17 cellular contexts compared by ENCODE assay signal in the genomic region with DNA sequence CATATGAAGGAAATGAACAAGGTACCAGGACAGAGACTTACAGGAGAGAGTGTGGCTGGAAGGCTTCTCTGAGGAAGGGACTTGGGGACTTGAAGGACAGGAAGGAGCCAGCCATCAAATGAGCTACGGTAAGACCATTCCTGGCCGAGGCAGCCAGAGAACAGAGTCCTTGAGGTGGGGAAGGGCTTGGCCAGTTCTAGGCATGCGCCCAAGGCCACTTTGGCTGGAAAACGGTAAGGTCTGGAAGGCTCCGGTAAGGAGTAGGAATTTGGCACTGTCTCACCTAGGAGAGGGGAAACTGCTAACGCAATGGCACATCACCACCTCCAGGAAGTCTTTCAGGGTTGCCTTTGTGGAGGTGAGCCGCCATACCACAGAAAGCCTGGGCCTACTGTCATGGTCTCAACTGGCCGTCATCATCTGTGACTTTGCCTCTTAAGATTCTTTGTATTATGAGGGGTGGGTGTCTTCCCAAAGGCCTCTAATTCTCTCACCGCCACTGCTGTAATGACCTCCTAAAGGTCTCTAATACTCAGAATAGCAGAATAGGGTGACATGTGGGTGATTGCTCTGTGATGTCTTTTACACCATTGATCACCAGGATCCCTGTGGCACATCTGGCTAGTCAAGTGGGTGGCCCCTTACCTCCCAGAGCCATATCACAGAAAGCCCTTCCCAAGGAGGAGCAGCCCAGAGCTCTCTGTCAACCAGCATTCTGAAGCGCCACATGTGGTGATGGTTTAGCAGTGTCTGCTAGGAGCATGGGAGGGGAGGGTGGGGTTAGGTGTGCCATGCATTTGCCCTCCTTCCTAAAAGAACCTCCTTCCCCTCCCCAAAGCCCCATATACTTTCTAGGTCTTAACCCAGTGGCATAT.
"Had no signal": no experiment of that assay in that cellular context is flagged by ENCODE, and none has a peak within 500 bp of the region (broad histone marks: within the 10 kb centered on the region; RNA-seq: fewer than 3 reads in every experiment).

No MANE protein-coding gene starts in this region.

- DNase-seq: activated CD4-positive, alpha-beta T cell treated with anti-CD3 and anti-CD28 coated beads for 1 hour; activated naive CD4-positive, alpha-beta T cell treated with anti-CD3 and anti-CD28 coated beads, Interleukin-2, amount 50 U/mL, for 16 hours; esophagus squamous epithelium; hippocampal formation; left ventricle myocardium superior; nephron progenitor cell; occipital lobe; SW 1271; thyroid gland had no signal

- H3K9me3 Mint-ChIP-seq: activated T-helper 1 cell treated with anti-CD3 and anti-CD28 coated beads, Interleukin-12 subunit alpha, Interleukin-12 subunit beta, Interleukin-2, Interleukin-4 antibody, amounts not matched to agents 30 ng/mL and 10 ng/mL and 1 ng/mL, durations not matched to agents 14 hours and 24 hours and 36 hours; brain; central memory CD8-positive, alpha-beta T cell; memory B cell; nephron progenitor cell had no signal

- H3K27ac ChIP-seq: coronary artery, esophagus squamous epithelium, prostate gland, SJSA1, thyroid gland had no signal

- H3K4me1 ChIP-seq: prostate gland, thyroid gland had no signal

- H3K27me3 ChIP-seq: SJSA1, thyroid gland had no signal

- H3K9me3 ChIP-seq: esophagus squamous epithelium, prostate gland, SJSA1, thyroid gland had no signal

- H3K4me3 Mint-ChIP-seq: activated T-helper 1 cell treated with anti-CD3 and anti-CD28 coated beads, Interleukin-12 subunit alpha, Interleukin-12 subunit beta, Interleukin-2, Interleukin-4 antibody, amounts not matched to agents 30 ng/mL and 10 ng/mL and 1 ng/mL, durations not matched to agents 14 hours and 24 hours and 36 hours; brain; central memory CD8-positive, alpha-beta T cell; nephron progenitor cell had no signal

- H3K4me1 Mint-ChIP-seq: central memory CD8-positive, alpha-beta T cell had no signal

- H3K36me3 Mint-ChIP-seq: brain had no signal

- H3K27ac Mint-ChIP-seq: memory B cell, nephron progenitor cell had no signal

- H3K4me3 ChIP-seq: coronary artery, esophagus squamous epithelium, prostate gland, SJSA1, thyroid gland had no signal

- H3K36me3 ChIP-seq: esophagus squamous epithelium, prostate gland, SJSA1, thyroid gland had no signal

- ATAC-seq: left ventricle myocardium superior, right cardiac atrium had no signal
